In genomic region chr1:206679738-206680211, GRCh38 we compare ENCODE assay signal across 10 cellular contexts. TPM values are rescaled to one million over a fixed set of nuclear protein-coding genes. Genes with fewer than 3 reads are reported as not detected.
DNase-seq lines count a peak whose midpoint lies in the region; ATAC-seq and TF ChIP-seq lines count a peak whose summit lies in the region.
"Had no signal": no experiment of that assay in that cellular context is flagged by ENCODE, and none has a peak within 500 bp of the region (broad histone marks: within the 10 kb centered on the region; RNA-seq: fewer than 3 reads in every experiment).

No MANE protein-coding gene starts in this region.

- CTCF ChIA-PET in activated CD8-positive, alpha-beta T cell treated with anti-CD3 and anti-CD28 coated beads, Interleukin-2, amount 10 ng/mL, durations not matched to agents 7 days and 5 days (lab: Charles Lee), result interaction anchor here (0.9 to 1.4 kb wide), 6 partner anchors 12 to 233 kb away, joined by 3 to 12 read pairs (median 3); partner anchors contain the start of gene DYRK3

- H3K4me1 Mint-ChIP-seq in activated CD8-positive, alpha-beta T cell treated with anti-CD3 and anti-CD28 coated beads, Interleukin-2, amount 10 ng/mL, durations not matched to agents 7 days and 5 days (ENCODE audit: low read depth), result peaks cover 16% of the 10 kb centered on the region

- TF ChIP-seq CTCF in GM10266 (IDR thresholded peaks at IDR 0.05; ENCODE audit: control insufficient read depth, insufficient read depth, low read depth, missing control alignments) (no peak), testis (IDR thresholded peaks at IDR 0.05) (no peak), thyroid gland (IDR thresholded peaks at IDR 0.05) (no peak)

- no peaks in the 10 kb centered on the region for H3K36me3 ChIP-seq in testis (ENCODE audit: low read depth, missing control alignments)
- H3K36me3 ChIP-seq in thyroid gland, result no peaks in the 10 kb centered on the region
- H3K36me3 ChIP-seq: heart left ventricle had no signal

- H3K9me3 ChIP-seq in testis (no peaks in the 10 kb centered on the region), thyroid gland (no peaks in the 10 kb centered on the region)
- H3K9me3 ChIP-seq: heart left ventricle had no signal

- 61 to 73% methylated on average over 5 of the region's 5 CpGs for WGBS in testis, 2 donors
- 59 to 66% methylated on average over 5 of the region's 5 CpGs for WGBS in thyroid gland, 2 donors

- H3K4me3 ChIP-seq in testis, result no peak overlapping the region
- H3K4me3 ChIP-seq in thyroid gland (replicated peaks in 1 of 3), result no peak overlapping the region
- H3K4me3 ChIP-seq: heart left ventricle had no signal

- peaks cover 20% of the 10 kb centered on the region for H3K27me3 Mint-ChIP-seq in activated CD8-positive, alpha-beta T cell treated with anti-CD3 and anti-CD28 coated beads, Interleukin-2, amount 10 ng/mL, durations not matched to agents 7 days and 5 days (ENCODE audit: low read depth)
- H3K27me3 Mint-ChIP-seq: activated naive CD4-positive, alpha-beta T cell treated with anti-CD3 and anti-CD28 coated beads, Interleukin-2, amount 50 U/mL, for 24 hours had no signal

- no peaks in the 10 kb centered on the region for H3K9me3 Mint-ChIP-seq in activated CD8-positive, alpha-beta T cell treated with anti-CD3 and anti-CD28 coated beads, Interleukin-2, amount 10 ng/mL, durations not matched to agents 7 days and 5 days (ENCODE audit: insufficient read depth)
- H3K9me3 Mint-ChIP-seq: activated naive CD4-positive, alpha-beta T cell treated with anti-CD3 and anti-CD28 coated beads, Interleukin-2, amount 50 U/mL, for 24 hours had no signal

- no peak overlapping the region for H3K27ac Mint-ChIP-seq in activated CD8-positive, alpha-beta T cell treated with anti-CD3 and anti-CD28 coated beads, Interleukin-2, amount 10 ng/mL, durations not matched to agents 7 days and 5 days
- H3K27ac Mint-ChIP-seq: activated naive CD4-positive, alpha-beta T cell treated with anti-CD3 and anti-CD28 coated beads, Interleukin-2, amount 50 U/mL, for 24 hours had no signal

- POLR2A ChIA-PET in activated CD8-positive, alpha-beta T cell treated with anti-CD3 and anti-CD28 coated beads, Interleukin-2, amount 10 ng/mL, durations not matched to agents 7 days and 5 days (lab: Charles Lee), result interaction anchor here (1.0 kb wide), 1 partner anchor 45 kb away, joined by 3 read pairs; the partner anchor contains the start of gene DYRK3

- no peak for TF ChIP-seq POLR2A in testis (IDR thresholded peaks at IDR 0.05)
- no peak for TF ChIP-seq POLR2A in thyroid gland (IDR thresholded peaks at IDR 0.05)

- H3K27ac ChIP-seq in testis (no peak overlapping the region), thyroid gland (no peak overlapping the region)
- H3K27ac ChIP-seq: heart left ventricle had no signal

- ATAC-seq in GM19468 (IDR thresholded peaks at IDR 0.05; ENCODE audit: extremely low read depth, unreplicated experiment) (peak; percentile 43), HG03342 (IDR thresholded peaks at IDR 0.05; ENCODE audit: unreplicated experiment) (peak; percentile 87)
- ATAC-seq in activated CD8-positive, alpha-beta T cell treated with anti-CD3 and anti-CD28 coated beads, Interleukin-2, amount 10 ng/mL, durations not matched to agents 7 days and 5 days, result no peak
- ATAC-seq: heart left ventricle had no signal

- peak; percentile 78 for DNase-seq in GM10266 (ENCODE audit: extremely low spot score)
- no peak for DNase-seq in activated CD8-positive, alpha-beta T cell treated with anti-CD3 and anti-CD28 coated beads, Interleukin-2, amount 10 ng/mL, durations not matched to agents 7 days and 5 days
- DNase-seq in testis, result no peak
- DNase-seq in A172 (ENCODE audit: low spot score), result no peak
- DNase-seq in thyroid gland, result no peak
- DNase-seq in NK-92 (lab: John Stamatoyannopoulos, UW; ENCODE audit: unreplicated experiment), result no peak
- DNase-seq: heart left ventricle had no signal

- no peaks in the 10 kb centered on the region for H3K36me3 Mint-ChIP-seq in activated CD8-positive, alpha-beta T cell treated with anti-CD3 and anti-CD28 coated beads, Interleukin-2, amount 10 ng/mL, durations not matched to agents 7 days and 5 days (ENCODE audit: low read depth)
- H3K36me3 Mint-ChIP-seq: activated naive CD4-positive, alpha-beta T cell treated with anti-CD3 and anti-CD28 coated beads, Interleukin-2, amount 50 U/mL, for 24 hours had no signal

- H3K27me3 ChIP-seq in testis, result no peaks in the 10 kb centered on the region
- no peaks in the 10 kb centered on the region for H3K27me3 ChIP-seq in thyroid gland
- H3K27me3 ChIP-seq: heart left ventricle had no signal

- H3K4me3 Mint-ChIP-seq in activated CD8-positive, alpha-beta T cell treated with anti-CD3 and anti-CD28 coated beads, Interleukin-2, amount 10 ng/mL, durations not matched to agents 7 days and 5 days, result peak overlapping the region; percentile 29
- H3K4me3 Mint-ChIP-seq: activated naive CD4-positive, alpha-beta T cell treated with anti-CD3 and anti-CD28 coated beads, Interleukin-2, amount 50 U/mL, for 24 hours had no signal

- intact Hi-C loops in testis (cut with DNase I; ENCODE audit: low total_unique reads) (no loop called here), thyroid gland (cut with DNase I) (no loop called here)

- peaks cover 7% of the 10 kb centered on the region for H3K4me1 ChIP-seq in testis
- H3K4me1 ChIP-seq in thyroid gland, result peaks cover 9 to 13% of the 10 kb centered on the region in 2 donors

RNA-seq across cellular contexts. Expression of gene MAPKAPK2, which starts 4.9 kb away (rescaled TPM):
- total RNA-seq in activated CD8-positive, alpha-beta T cell treated with anti-CD3 and anti-CD28 coated beads, Interleukin-2, amount 10 ng/mL, durations not matched to agents 7 days and 5 days, result 10 to 100 TPM; 59.0 to 61.3 TPM
- total RNA-seq in testis (10 to 100 TPM; 66.3 to 69.1 TPM), thyroid gland (10 to 100 TPM; 48.5 to 64.0 (median 59.9) TPM)
- polyA plus RNA-seq in testis (ENCODE audit: insufficient read depth, low read depth, low replicate concordance), result 76.5 TPM
- 46.9 and 48.6 TPM in 2 replicates for total RNA-seq in A172 (2014; rRNA removed; shearing (Covaris generic))

RNA-seq across cellular contexts. Expression of gene DYRK3, which starts 44.4 kb away (rescaled TPM):
- 1 to 10 TPM; 5.3 to 5.9 TPM for total RNA-seq in activated CD8-positive, alpha-beta T cell treated with anti-CD3 and anti-CD28 coated beads, Interleukin-2, amount 10 ng/mL, durations not matched to agents 7 days and 5 days
- total RNA-seq in testis (10 to 100 TPM; 36.4 to 40.6 TPM), thyroid gland (10 to 100 TPM; 14.5 to 21.2 (median 15.9) TPM)
- 143 TPM for polyA plus RNA-seq in testis (ENCODE audit: insufficient read depth, low read depth, low replicate concordance)
- total RNA-seq in A172 (2014; rRNA removed; shearing (Covaris generic)), result 26.8 and 32.8 TPM in 2 replicates
